1 cellular context compared by ENCODE assay signal in the genomic region with DNA sequence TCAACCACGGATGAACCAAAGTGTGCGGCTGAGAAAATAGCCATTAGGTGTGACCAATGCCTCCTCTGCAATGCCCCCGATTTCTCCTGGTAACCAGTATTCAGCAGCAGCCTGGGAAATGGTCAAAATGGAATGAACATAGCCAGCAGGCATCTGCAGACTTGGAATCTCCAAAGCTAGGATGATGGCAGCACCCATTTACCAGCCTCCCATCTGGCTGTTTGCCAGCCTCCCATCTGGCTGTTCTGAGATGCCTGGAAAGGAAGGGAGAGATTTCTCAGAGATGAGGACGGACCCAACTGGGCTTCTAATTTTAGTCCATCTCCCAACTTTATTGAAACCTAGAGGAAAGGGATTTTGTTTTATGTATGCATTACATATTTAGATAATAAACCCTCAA.
A peak's percentile ranks its signal among the peaks of the same experiment; 100 is the strongest.
TF ChIP-seq lines count a peak whose summit lies in the region.

No MANE protein-coding gene starts in this region.

TF ChIP-seq in SK-N-SH, 30 proteins besides CTCF, POLR2A, EP300 and RAD21 (continued from another document):
- TF ChIP-seq RCOR1 (IDR thresholded peaks at IDR 0.05; ENCODE audit: low read length) (peak; percentile 53; the same call in 1 of the 2 replicates), TAF1 (IDR thresholded peaks at IDR 0.05; ENCODE audit: borderline replicate concordance, low read depth, low read length) (no peak), NFIC (IDR thresholded peaks at IDR 0.05; ENCODE audit: borderline replicate concordance) (0 out of 2 replicates have a peak, but pooled peaks have one; percentile 10)
